Comparison of ENCODE assay signal across 27 cellular contexts in genomic region chr12:76896274-76896673, GRCh38.
"Had no signal": no experiment of that assay in that cellular context is flagged by ENCODE, and none has a peak within 500 bp of the region (broad histone marks: within the 10 kb centered on the region; RNA-seq: fewer than 3 reads in every experiment).

No MANE protein-coding gene starts in this region.

- H3K4me3 ChIP-seq: colonic mucosa, esophagus squamous epithelium, gastrocnemius medialis, heart right ventricle, left lung, lower lobe of right lung had no signal

- H3K36me3 ChIP-seq: colonic mucosa, esophagus squamous epithelium, gastrocnemius medialis, heart right ventricle, left lung, lower lobe of right lung had no signal

- H3K27ac Mint-ChIP-seq: dendritic cell treated with granulocyte-macrophage colony-stimulating factor and Interleukin-4, amounts not matched to agents 40 ng/mL and 50 ng/mL, for 4 days; effector memory CD8-positive, alpha-beta T cell; endodermal cell; memory B cell had no signal

- ATAC-seq: effector memory CD8-positive, alpha-beta T cell; gastrocnemius medialis; heart right ventricle; left cardiac atrium; left lung; left ventricle myocardium superior had no signal

- H3K27me3 ChIP-seq: colonic mucosa, esophagus squamous epithelium, gastrocnemius medialis, heart right ventricle, left lung had no signal

- H3K27ac ChIP-seq: colonic mucosa, epithelial cell of prostate, esophagus squamous epithelium, gastrocnemius medialis, heart right ventricle, left lung, lower lobe of right lung had no signal

- H3K4me3 Mint-ChIP-seq: dendritic cell treated with granulocyte-macrophage colony-stimulating factor and Interleukin-4, amounts not matched to agents 40 ng/mL and 50 ng/mL, for 4 days; effector memory CD8-positive, alpha-beta T cell; endodermal cell; memory B cell had no signal

- FAIRE-seq: endometrium, islet of Langerhans, keratinocyte had no signal

- H3K36me3 Mint-ChIP-seq: memory B cell had no signal

- H3K27me3 Mint-ChIP-seq: dendritic cell treated with granulocyte-macrophage colony-stimulating factor and Interleukin-4, amounts not matched to agents 40 ng/mL and 50 ng/mL, for 4 days had no signal

- H3K9me3 Mint-ChIP-seq: dendritic cell treated with granulocyte-macrophage colony-stimulating factor and Interleukin-4, amounts not matched to agents 40 ng/mL and 50 ng/mL, for 4 days; effector memory CD8-positive, alpha-beta T cell; memory B cell had no signal

- H3K4me1 ChIP-seq: colonic mucosa, gastrocnemius medialis, left lung, lower lobe of right lung had no signal

- H3K9me3 ChIP-seq: colonic mucosa, gastrocnemius medialis, lower lobe of right lung had no signal

- DNase-seq: cerebellar nuclear complex; colonic mucosa; cortex of kidney; effector CD8-positive, alpha-beta T cell; effector memory CD8-positive, alpha-beta T cell; erythroblast; esophagus squamous epithelium; foreskin fibroblast; foreskin melanocyte; gastrocnemius medialis; glutamatergic neuron; head of caudate nucleus; heart right ventricle; hippocampal formation; left cardiac atrium; left lung; left ventricle myocardium superior; lower lobe of right lung; mesendoderm; midbrain had no signal
